ENCODE assay signal across 23 cellular contexts in genomic region chr5:55345327-55345726, GRCh38.
"Had no signal": no experiment of that assay in that cellular context is flagged by ENCODE, and none has a peak within 500 bp of the region (broad histone marks: within the 10 kb centered on the region; RNA-seq: fewer than 3 reads in every experiment).

No MANE protein-coding gene starts in this region.

- H3K4me3 ChIP-seq: cardiac muscle cell, esophagus squamous epithelium, left ventricle myocardium inferior, stomach, thyroid gland had no signal

- FAIRE-seq: keratinocyte had no signal

- H3K27me3 ChIP-seq: cardiac muscle cell, esophagus squamous epithelium, neutrophil, stomach, thyroid gland had no signal

- ATAC-seq: activated T-cell treated with anti-CD3 and anti-CD28 coated beads, Interleukin-2, amount 50 U/mL, for 72 hours; stimulated activated naive B cell treated with anti-CD40 and anti-IgM and Interleukin-4, amounts not matched to agents 10 μg/mL and 1 μg/mL and 100 μg/mL, for 72 hours had no signal

- H3K27ac ChIP-seq: cardiac muscle cell, esophagus squamous epithelium, left ventricle myocardium inferior, neutrophil, stomach, thyroid gland had no signal

- DNase-seq: activated CD4-positive, alpha-beta T cell treated with anti-CD3 and anti-CD28 coated beads for 4 hours; activated CD4-positive, alpha-beta T cell treated with anti-CD3 and anti-CD28 coated beads, Interleukin-2, amount 50 U/mL, for 4 hours; activated CD4-positive, CD25-positive, alpha-beta regulatory T cell; activated effector memory CD4-positive, alpha-beta T cell treated with Interleukin-2 at 50 U/mL for 16 hours; activated naive CD4-positive, alpha-beta T cell treated with Interleukin-2 at 50 U/mL for 16 hours; activated T-cell treated with anti-CD3 and anti-CD28 coated beads for 4 hours; activated T-cell treated with anti-CD3 and anti-CD28 coated beads, Interleukin-2, amount 50 U/mL, for 72 hours; aorta; esophagus squamous epithelium; foreskin melanocyte; left ventricle myocardium inferior; mammary epithelial cell; naive B cell; nephron progenitor cell; stimulated activated CD4-positive, alpha-beta T cell treated with anti-CD3 and anti-CD28 coated beads, Interleukin-15, amount 100 ng/mL, for 24 hours; stimulated activated CD4-positive, alpha-beta T cell treated with anti-CD3 and anti-CD28 coated beads, Interleukin-2, amount 100 ng/mL, for 24 hours; stimulated activated naive B cell treated with anti-CD40 and anti-IgM and Interleukin-4, amounts not matched to agents 10 μg/mL and 1 μg/mL and 100 μg/mL, for 72 hours; stomach; T-helper 1 cell; thyroid gland had no signal

- H3K4me1 ChIP-seq: esophagus squamous epithelium, left ventricle myocardium inferior, thyroid gland had no signal

- H3K9me3 ChIP-seq: esophagus squamous epithelium, left ventricle myocardium inferior, neutrophil, stomach, thyroid gland had no signal
